Comparison of ENCODE assay signal across 1 cellular context in the genomic region with DNA sequence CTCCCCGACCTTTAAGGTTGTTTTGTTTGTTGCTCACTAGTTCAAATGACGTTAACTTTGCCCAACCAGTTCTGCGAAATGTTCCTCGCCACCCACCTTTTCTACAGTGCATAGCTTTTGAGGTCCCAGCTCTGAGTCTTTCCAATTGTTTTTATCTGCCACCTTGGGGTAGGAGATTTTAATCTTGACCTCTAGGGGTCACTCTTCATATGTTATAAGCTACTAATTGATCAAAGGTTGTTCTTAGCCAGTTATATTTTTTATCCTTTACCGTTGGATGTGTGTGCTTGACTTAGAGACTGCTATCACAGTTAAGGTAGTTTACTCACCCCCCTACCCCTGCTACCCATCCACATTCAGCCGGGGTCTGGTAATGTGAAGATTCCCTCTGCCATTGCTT.
TF ChIP-seq lines count a peak whose summit lies in the region.

No MANE protein-coding gene starts in this region.

TF ChIP-seq in HCT116, 20 proteins besides CTCF, POLR2A, EP300 and RAD21 (continued from another document):
- TF ChIP-seq, protein P1, sequence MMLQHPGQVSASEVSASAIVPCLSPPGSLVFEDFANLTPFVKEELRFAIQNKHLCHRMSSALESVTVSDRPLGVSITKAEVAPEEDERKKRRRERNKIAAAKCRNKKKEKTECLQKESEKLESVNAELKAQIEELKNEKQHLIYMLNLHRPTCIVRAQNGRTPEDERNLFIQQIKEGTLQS (IDR thresholded peaks at IDR 0.05) = no peak
- TF ChIP-seq, protein P2, sequence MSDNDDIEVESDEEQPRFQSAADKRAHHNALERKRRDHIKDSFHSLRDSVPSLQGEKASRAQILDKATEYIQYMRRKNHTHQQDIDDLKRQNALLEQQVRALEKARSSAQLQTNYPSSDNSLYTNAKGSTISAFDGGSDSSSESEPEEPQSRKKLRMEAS (IDR thresholded peaks at IDR 0.05) = no peak
- no peak for TF ChIP-seq ZFX (IDR thresholded peaks at IDR 0.05)
- TF ChIP-seq JUND (IDR thresholded peaks at IDR 0.05) = no peak
- no peak for TF ChIP-seq ZNF274 (IDR thresholded peaks at IDR 0.05; ENCODE audit: low read depth, low read length)
- TF ChIP-seq SRF (IDR thresholded peaks at IDR 0.05; ENCODE audit: low read depth) = no peak
- no peak for TF ChIP-seq EZH2 (IDR thresholded peaks at IDR 0.05)
- no peak for TF ChIP-seq YY1 (IDR thresholded peaks at IDR 0.05; ENCODE audit: extremely low read depth, insufficient replicate concordance, low read depth, low read length)
TF ChIP-seq in HCT116: peak in this region for 0.
